In genomic region chr10:130044067-130045061, GRCh38 we compare ENCODE assay signal across 1 cellular context.
TF ChIP-seq lines count a peak whose summit lies in the region.

No MANE protein-coding gene starts in this region.

TF ChIP-seq in HCT116, 20 proteins besides CTCF, POLR2A, EP300 and RAD21 (continued from another document):
- no peak for TF ChIP-seq JUND (IDR thresholded peaks at IDR 0.05)
